Comparison of ENCODE assay signal across 8 cellular contexts in genomic region chr9:127742435-127743088, GRCh38. TPM values are rescaled to one million over a fixed set of nuclear protein-coding genes. Genes with fewer than 3 reads are reported as not detected.
DNase-seq lines count a peak whose midpoint lies in the region; ATAC-seq and TF ChIP-seq lines count a peak whose summit lies in the region.

No MANE protein-coding gene starts in this region.

- H3K27ac ChIP-seq in left ventricle myocardium inferior (replicated peaks) (peak overlapping the region; percentile 68), smooth muscle cell (ENCODE audit: low read depth) (peak overlapping the region; percentile 41)

- peak overlapping the region; percentile 64 for H3K4me3 ChIP-seq in left ventricle myocardium inferior
- H3K4me3 ChIP-seq in smooth muscle cell: peak overlapping the region; percentile 53

- H2AFZ ChIP-seq in smooth muscle cell (ENCODE audit: low read depth): peak overlapping the region; percentile 82

- intact Hi-C loops in left ventricle myocardium inferior (cut with micrococcal nuclease): no loop called here

- H3K36me3 ChIP-seq in left ventricle myocardium inferior: peaks cover 81% of the 10 kb centered on the region
- no peaks in the 10 kb centered on the region for H3K36me3 ChIP-seq in smooth muscle cell (ENCODE audit: low read depth)

- no peak for ATAC-seq in HG03520 (IDR thresholded peaks at IDR 0.05; ENCODE audit: unreplicated experiment)

- H3K27me3 ChIP-seq in left ventricle myocardium inferior (ENCODE audit: low read depth): no peaks in the 10 kb centered on the region
- no peaks in the 10 kb centered on the region for H3K27me3 ChIP-seq in smooth muscle cell (ENCODE audit: low read depth)

- peak overlapping the region; percentile 92 for H3K4me2 ChIP-seq in smooth muscle cell

- no peaks in the 10 kb centered on the region for H3F3A ChIP-seq in smooth muscle cell (ENCODE audit: low read depth)

- TF ChIP-seq CTCF in left ventricle myocardium inferior (IDR thresholded peaks at IDR 0.05; ENCODE audit: borderline replicate concordance): no peak
- TF ChIP-seq CTCF in smooth muscle cell (IDR thresholded peaks at IDR 0.05; ENCODE audit: borderline replicate concordance, insufficient read depth, poor library complexity, severe bottlenecking): no peak

- DNase-seq in NCI-H1417 (lab: John Stamatoyannopoulos, UW) (peak; percentile 31 to 78 (median 61)), NCI-H1417 treated with DMSO at 0.1 percent for 48 hours (lab: John Stamatoyannopoulos, UW) (no peak), RPMI7951 (ENCODE audit: low read depth) (peak; percentile 87), left ventricle myocardium inferior (no peak), smooth muscle cell (lab: John Stamatoyannopoulos, UW; ENCODE audit: unreplicated experiment) (peak; percentile 37), HK-2 (ENCODE audit: unreplicated experiment) (no peak), GM19240 (ENCODE audit: insufficient read length, low spot score) (no peak)

- H3K79me2 ChIP-seq in smooth muscle cell (ENCODE audit: low read depth): no peaks in the 10 kb centered on the region

- H3K4me1 ChIP-seq in left ventricle myocardium inferior: peaks cover 39% of the 10 kb centered on the region
- H3K4me1 ChIP-seq in smooth muscle cell (ENCODE audit: low read depth): peaks cover 4% of the 10 kb centered on the region

- H4K20me1 ChIP-seq in smooth muscle cell (ENCODE audit: low read depth): no peaks in the 10 kb centered on the region

- H3K9me3 ChIP-seq in left ventricle myocardium inferior (replicated peaks): no peaks in the 10 kb centered on the region
- no peaks in the 10 kb centered on the region for H3K9me3 ChIP-seq in smooth muscle cell (replicated peaks; ENCODE audit: low read depth)

- 2% methylated on average over 30 of the region's 33 CpGs for WGBS in smooth muscle cell (ENCODE audit: low lambda C conversion rate)

- peak overlapping the region; percentile 43 for H3K9ac ChIP-seq in smooth muscle cell (ENCODE audit: low read depth)

RNA-seq across cellular contexts. Expression of gene TOR2A, which starts 7.5 kb away (rescaled TPM):
- 4.8 and 6.6 TPM in 2 replicates for total RNA-seq in RPMI7951 (2014; rRNA removed; shearing (Covaris generic))
- total RNA-seq in left ventricle myocardium inferior (2.3 TPM), smooth muscle cell (6.5 and 7.3 TPM in 2 replicates)
- polyA plus RNA-seq in smooth muscle cell: 11.5 and 12.3 TPM in 2 replicates

RNA-seq across cellular contexts. Expression of gene TTC16, which starts 26.7 kb away (rescaled TPM):
- total RNA-seq in RPMI7951 (2014; rRNA removed; shearing (Covaris generic)): not detected in 2 replicates
- total RNA-seq in left ventricle myocardium inferior: 0.25 TPM
- total RNA-seq in smooth muscle cell: not detected in 2 replicates
- polyA plus RNA-seq in smooth muscle cell: 0.22 TPM in 1 of 2 replicates, not detected in the other

RNA-seq across cellular contexts. Expression of gene PTRH1, which starts 27.1 kb away (rescaled TPM):
- 15.6 and 27.0 TPM in 2 replicates for total RNA-seq in RPMI7951 (2014; rRNA removed; shearing (Covaris generic))
- total RNA-seq in left ventricle myocardium inferior (13.9 TPM), smooth muscle cell (5.6 and 11.9 TPM in 2 replicates)
- 33.8 and 34.7 TPM in 2 replicates for polyA plus RNA-seq in smooth muscle cell

RNA-seq across cellular contexts. Expression of gene CFAP157, which starts 35.8 kb away (rescaled TPM):
- not detected in 2 replicates for total RNA-seq in RPMI7951 (2014; rRNA removed; shearing (Covaris generic))
- total RNA-seq in left ventricle myocardium inferior: not detected
- total RNA-seq in smooth muscle cell: not detected in 2 replicates
- polyA plus RNA-seq in smooth muscle cell: 0.33 and 0.41 TPM in 2 replicates

RNA-seq across cellular contexts. Expression of gene SH2D3C, which starts 35.9 kb away (rescaled TPM):
- total RNA-seq in RPMI7951 (2014; rRNA removed; shearing (Covaris generic)): 0.12 and 0.29 TPM in 2 replicates
- total RNA-seq in left ventricle myocardium inferior: 18.2 TPM
- total RNA-seq in smooth muscle cell: 1.5 TPM in 1 of 2 replicates, not detected in the other
- polyA plus RNA-seq in smooth muscle cell: 0.54 and 0.83 TPM in 2 replicates

Comparison
In these comparisons a context has a peak if more than half of its experiments do, and no peak if none do; other contexts are left out.
1. DNase-seq: peak in NCI-H1417 (3 of 3), RPMI7951 (single experiment) and smooth muscle cell (single experiment); none in NCI-H1417 treated with DMSO at 0.1 percent for 48 hours (single experiment), left ventricle myocardium inferior (single experiment), HK-2 (single experiment) and GM19240 (single experiment).